In genomic region chr10:104325436-104326430, GRCh38 we compare ENCODE assay signal across 9 cellular contexts. TPM values are rescaled to one million over a fixed set of nuclear protein-coding genes. Genes with fewer than 3 reads are reported as not detected.
A peak's percentile ranks its signal among the peaks of the same experiment; 100 is the strongest.
DNase-seq lines count a peak whose midpoint lies in the region; ATAC-seq and TF ChIP-seq lines count a peak whose summit lies in the region.
"Had no signal": no experiment of that assay in that cellular context is flagged by ENCODE, and none has a peak within 500 bp of the region (broad histone marks: within the 10 kb centered on the region; RNA-seq: fewer than 3 reads in every experiment).

No MANE protein-coding gene starts in this region.

- H3K27me3 Mint-ChIP-seq in activated CD4-positive, alpha-beta T cell treated with anti-CD3 and anti-CD28 coated beads, Interleukin-2, amount 10 ng/mL, durations not matched to agents 24 days and 14 days: no peaks in the 10 kb centered on the region
- peaks cover 11% of the 10 kb centered on the region for H3K27me3 Mint-ChIP-seq in brain

- 23 to 28% methylated on average over 28 of the region's 28 CpGs for WGBS in lung, 2 donors

- H3K27ac ChIP-seq in lung (ENCODE audit: low read depth in 1 of 2, low read length in 1 of 2) (peak overlapping the region; percentile 83 to 94), subcutaneous abdominal adipose tissue (ENCODE audit: low read depth, low read length) (peak overlapping the region; percentile 94)

- DNase-seq in activated CD4-positive, alpha-beta T cell treated with anti-CD3 and anti-CD28 coated beads, Interleukin-2, amount 10 ng/mL, durations not matched to agents 24 days and 14 days: no peak
- no peak for DNase-seq in activated CD4-positive, alpha-beta T cell treated with anti-CD3 and anti-CD28 coated beads for 4 hours
- DNase-seq in lung (ENCODE audit: low spot score): peak; percentile 71
- DNase-seq in stimulated activated CD4-positive, alpha-beta T cell treated with anti-CD3 and anti-CD28 coated beads, Interleukin-2, amount 100 ng/mL, for 48 hours: no peak
- no peak for DNase-seq in NCI-H1694 treated with DMSO at 0.1 percent for 48 hours (lab: John Stamatoyannopoulos, UW)
- DNase-seq: NCI-H1417 had no signal

- TF ChIP-seq CTCF in brain (conservative IDR thresholded peaks at IDR 0.05) (no peak), lung (IDR thresholded peaks at IDR 0.05; ENCODE audit: control extremely low read depth, extremely low read depth) (no peak)

- peak; percentile 24 for ATAC-seq in lung (ENCODE audit: insufficient read depth, low FRiP score)
- ATAC-seq in HG03439 (IDR thresholded peaks at IDR 0.05; ENCODE audit: unreplicated experiment): no peak

- H3K27me3 ChIP-seq in lung (ENCODE audit: control insufficient read depth, insufficient read depth) (no peaks in the 10 kb centered on the region), subcutaneous abdominal adipose tissue (ENCODE audit: control insufficient read depth in 5 of 5, insufficient read depth in 4 of 5, low read length in 5 of 5) (no peaks in the 10 kb centered on the region)

- H3K4me1 ChIP-seq in lung (ENCODE audit: control insufficient read depth in 2 of 2, insufficient read depth in 2 of 2, low read length in 2 of 2) (peaks cover 72 to 85% of the 10 kb centered on the region in 2 donors), subcutaneous abdominal adipose tissue (ENCODE audit: control insufficient read depth in 5 of 5, insufficient read depth in 5 of 5, low read length in 5 of 5) (peaks cover 43 to 100% (median 98%) of the 10 kb centered on the region in 5 donors)

- H3K9me3 ChIP-seq in lung (ENCODE audit: control insufficient read depth in 2 of 2, insufficient read depth in 1 of 2, low read length in 1 of 2): no peaks in the 10 kb centered on the region
- H3K9me3 ChIP-seq in subcutaneous abdominal adipose tissue (ENCODE audit: control insufficient read depth in 5 of 5, low read length in 5 of 5): no peaks in the 10 kb centered on the region

- H3K36me3 ChIP-seq in lung (ENCODE audit: control insufficient read depth in 2 of 2, insufficient read depth in 2 of 2, low read length in 2 of 2) (peaks cover 0 to 7% of the 10 kb centered on the region in 2 donors), subcutaneous abdominal adipose tissue (ENCODE audit: control insufficient read depth in 5 of 5, insufficient read depth in 5 of 5, low read length in 5 of 5) (no peaks in the 10 kb centered on the region)

- peak overlapping the region in 4 of 5 donors; percentile 6 to 50 (median 37) for H3K9ac ChIP-seq in subcutaneous abdominal adipose tissue (ENCODE audit: low read length in 5 of 5)

- H3K4me3 Mint-ChIP-seq in activated CD4-positive, alpha-beta T cell treated with anti-CD3 and anti-CD28 coated beads, Interleukin-2, amount 10 ng/mL, durations not matched to agents 24 days and 14 days: peak overlapping the region; percentile 68
- peak overlapping the region in 3 of 5 experiments; percentile 38 to 86 (median 66) for H3K4me3 Mint-ChIP-seq in brain

- peaks cover 9% of the 10 kb centered on the region for H3K36me3 Mint-ChIP-seq in activated CD4-positive, alpha-beta T cell treated with anti-CD3 and anti-CD28 coated beads, Interleukin-2, amount 10 ng/mL, durations not matched to agents 24 days and 14 days (ENCODE audit: low read depth)
- peaks cover 4% of the 10 kb centered on the region for H3K36me3 Mint-ChIP-seq in brain

- H3K4me1 Mint-ChIP-seq in activated CD4-positive, alpha-beta T cell treated with anti-CD3 and anti-CD28 coated beads, Interleukin-2, amount 10 ng/mL, durations not matched to agents 24 days and 14 days: peaks cover 88% of the 10 kb centered on the region
- peaks cover 100% of the 10 kb centered on the region for H3K4me1 Mint-ChIP-seq in brain

- intact Hi-C loops in activated CD4-positive, alpha-beta T cell treated with anti-CD3 and anti-CD28 coated beads, Interleukin-2, amount 10 ng/mL, durations not matched to agents 24 days and 14 days (cut with micrococcal nuclease): loop anchor here (2.0 kb wide), 1 partner anchor 13 kb away; the partner anchor contains the start of gene ITPRIP

- H3K4me3 ChIP-seq in lung: no peak overlapping the region
- H3K4me3 ChIP-seq in subcutaneous abdominal adipose tissue (ENCODE audit: low read depth in 1 of 5, low read length in 5 of 5): peak overlapping the region in 2 of 5 donors; percentile 18 to 32

- peak overlapping the region; percentile 80 for H3K27ac Mint-ChIP-seq in activated CD4-positive, alpha-beta T cell treated with anti-CD3 and anti-CD28 coated beads, Interleukin-2, amount 10 ng/mL, durations not matched to agents 24 days and 14 days
- peak overlapping the region; percentile 85 to 100 (median 99) for H3K27ac Mint-ChIP-seq in brain

- H3K9me3 Mint-ChIP-seq in activated CD4-positive, alpha-beta T cell treated with anti-CD3 and anti-CD28 coated beads, Interleukin-2, amount 10 ng/mL, durations not matched to agents 24 days and 14 days: no peaks in the 10 kb centered on the region
- no peaks in the 10 kb centered on the region for H3K9me3 Mint-ChIP-seq in brain

RNA-seq across cellular contexts. Expression of gene ITPRIP, which starts 12.5 kb away (rescaled TPM):
- total RNA-seq in activated CD4-positive, alpha-beta T cell treated with anti-CD3 and anti-CD28 coated beads, Interleukin-2, amount 10 ng/mL, durations not matched to agents 24 days and 14 days: 14.7 and 15.4 TPM in 2 replicates
- 19.8 TPM for polyA plus RNA-seq in brain (ENCODE audit: insufficient read depth, low read depth, low replicate concordance)
- 10 to 100 TPM; 23.8 to 36.0 TPM for total RNA-seq in lung
- polyA plus RNA-seq in lung: 10 to 100 TPM; 21.7 to 44.7 TPM

RNA-seq across cellular contexts. Expression of gene CFAP58, which starts 27.9 kb away (rescaled TPM):
- total RNA-seq in activated CD4-positive, alpha-beta T cell treated with anti-CD3 and anti-CD28 coated beads, Interleukin-2, amount 10 ng/mL, durations not matched to agents 24 days and 14 days: 0.16 and 0.19 TPM in 2 replicates
- polyA plus RNA-seq in brain (ENCODE audit: insufficient read depth, low read depth, low replicate concordance): 0.37 TPM
- 1 to 10 TPM; 5.0 to 5.4 TPM for total RNA-seq in lung
- polyA plus RNA-seq in lung: 1 to 10 TPM; 1.4 to 2.2 TPM

RNA-seq across cellular contexts. Expression of gene GSTO2, which starts 56.7 kb away (rescaled TPM):
- 0.77 and 1.3 TPM in 2 replicates for total RNA-seq in activated CD4-positive, alpha-beta T cell treated with anti-CD3 and anti-CD28 coated beads, Interleukin-2, amount 10 ng/mL, durations not matched to agents 24 days and 14 days
- 23.9 TPM for polyA plus RNA-seq in brain (ENCODE audit: insufficient read depth, low read depth, low replicate concordance)
- 10 to 100 TPM; 10.6 to 13.5 TPM for total RNA-seq in lung
- polyA plus RNA-seq in lung: 10 to 100 TPM in 1 of 2 donors, 1 to 10 TPM in 1; 6.6 to 25.9 TPM
